11 cellular contexts compared by ENCODE assay signal in genomic region chr14:100827140-100827517, GRCh38. TPM values are rescaled to one million over a fixed set of nuclear protein-coding genes. Genes with fewer than 3 reads are reported as not detected.
DNase-seq lines count a peak whose midpoint lies in the region; ATAC-seq and TF ChIP-seq lines count a peak whose summit lies in the region.
"Had no signal": no experiment of that assay in that cellular context is flagged by ENCODE, and none has a peak within 500 bp of the region (broad histone marks: within the 10 kb centered on the region; RNA-seq: fewer than 3 reads in every experiment).

No MANE protein-coding gene starts in this region.

- peaks cover 4% of the 10 kb centered on the region for H3K4me1 ChIP-seq in skeletal muscle satellite cell (ENCODE audit: control insufficient read depth, insufficient read depth, low read length)

- DNase-seq in GM12864 (ENCODE audit: low read depth) (no peak), WERI-Rb-1 (peak; percentile 46), foreskin fibroblast (peak in 1 of 2 donors; percentile 65), NCI-H2107 treated with DMSO at 0.1 percent for 48 hours (lab: John Stamatoyannopoulos, UW; ENCODE audit: unreplicated experiment) (no peak), globus pallidus (ENCODE audit: low spot score) (no peak)
- DNase-seq in activated effector memory CD4-positive, alpha-beta T cell treated with anti-CD3 and anti-CD28 coated beads, Interleukin-2, amount 50 U/mL, for 16 hours = no peak
- DNase-seq: activated CD4-positive, alpha-beta memory T cell treated with anti-CD3 and anti-CD28 coated beads, Interleukin-2, amount 10 ng/mL, durations not matched to agents 7 days and 5 days; immature natural killer cell; stimulated activated naive CD4-positive, alpha-beta T cell treated with Interleukin-2 at 50 U/mL for 16 hours had no signal

- no peak for ATAC-seq in GM18867 (IDR thresholded peaks at IDR 0.05; ENCODE audit: unreplicated experiment)

- peak overlapping the region; percentile 96 for H3K4me2 ChIP-seq in skeletal muscle satellite cell (ENCODE audit: low read length)

- peak overlapping the region; percentile 99 for H3K9ac ChIP-seq in skeletal muscle satellite cell (ENCODE audit: low read depth, low read length)

- no peak overlapping the region for H3K4me3 ChIP-seq in GM12864 (ENCODE audit: low read depth, low read length)
- peak overlapping the region; percentile 6; the same call in 1 of the 2 replicates for H3K4me3 ChIP-seq in WERI-Rb-1 (ENCODE audit: low read depth, low read length)
- peak overlapping the region; percentile 69 to 91 for H3K4me3 ChIP-seq in foreskin fibroblast (ENCODE audit: low read depth in 1 of 2, low read length in 2 of 2)
- peak overlapping the region; percentile 98 for H3K4me3 ChIP-seq in skeletal muscle satellite cell (ENCODE audit: low read length)

- H3K36me3 ChIP-seq in WERI-Rb-1 = no peaks in the 10 kb centered on the region
- peaks cover 28% of the 10 kb centered on the region for H3K36me3 ChIP-seq in skeletal muscle satellite cell (ENCODE audit: insufficient read depth, low read length)

- peak; percentile 7 for TF ChIP-seq CTCF in GM12864 (IDR thresholded peaks at IDR 0.05; ENCODE audit: low read depth, low read length, missing control alignments)
- TF ChIP-seq CTCF in WERI-Rb-1 (IDR thresholded peaks at IDR 0.05; ENCODE audit: low read depth, low read length) = peak; percentile 58
- peak; percentile 30 for TF ChIP-seq CTCF in foreskin fibroblast (IDR thresholded peaks at IDR 0.05; ENCODE audit: low read depth, low read length)

- no peak overlapping the region for H3K27ac ChIP-seq in WERI-Rb-1

- H3K27me3 ChIP-seq in WERI-Rb-1 (ENCODE audit: insufficient read depth, low read depth, severe bottlenecking) (peaks cover 37% of the 10 kb centered on the region), skeletal muscle satellite cell (ENCODE audit: control insufficient read depth, insufficient read depth, low read length) (peaks cover 9% of the 10 kb centered on the region)

- H3K9me3 ChIP-seq in WERI-Rb-1 (ENCODE audit: severe bottlenecking) (peaks cover 6% of the 10 kb centered on the region), skeletal muscle satellite cell (replicated peaks; ENCODE audit: low read length) (no peaks in the 10 kb centered on the region)

RNA-seq across cellular contexts. Expression of gene MEG3, which starts 1.2 kb away (rescaled TPM):
- 90.6 and 95.3 TPM in 2 replicates for total RNA-seq in skeletal muscle satellite cell (2012; rRNA removed)
- total RNA-seq: activated CD4-positive, alpha-beta memory T cell treated with anti-CD3 and anti-CD28 coated beads, Interleukin-2, amount 10 ng/mL, durations not matched to agents 7 days and 5 days had no signal

Comparison
In these comparisons a context has a peak if more than half of its experiments do, and no peak if none do; other contexts are left out.
1. CTCF ChIP-seq: peak in every context shown above with its lines; median percentile 58 in WERI-Rb-1; 30 in foreskin fibroblast; 7 in GM12864.